23 cellular contexts compared by ENCODE assay signal in genomic region chr5:6446042-6446441, GRCh38. TPM values are rescaled to one million over a fixed set of nuclear protein-coding genes. Genes with fewer than 3 reads are reported as not detected.
"Had no signal": no experiment of that assay in that cellular context is flagged by ENCODE, and none has a peak within 500 bp of the region (broad histone marks: within the 10 kb centered on the region; RNA-seq: fewer than 3 reads in every experiment).

No MANE protein-coding gene starts in this region.

- H3K4me3 Mint-ChIP-seq: activated CD8-positive, alpha-beta T cell treated with anti-CD3 and anti-CD28 coated beads, Interleukin-2, amount 10 ng/mL, durations not matched to agents 7 days and 5 days; activated naive CD4-positive, alpha-beta T cell treated with anti-CD3 and anti-CD28 coated beads for 36 hours; activated naive CD8-positive, alpha-beta T cell; activated T-cell treated with anti-CD3 and anti-CD28 coated beads, Interleukin-2, amount 50 U/mL, for 4 hours; T-helper 1 cell treated with Interleukin-12 subunit alpha and Interleukin-12 subunit beta and Interleukin-4 antibody, amounts not matched to agents 30 μg/mL and 1 μg/mL, for 36 hours had no signal

- H3K27me3 ChIP-seq: Peyer's patch, SJCRH30 had no signal

- H3K36me3 ChIP-seq: Peyer's patch, SJCRH30 had no signal

- H3K9me3 Mint-ChIP-seq: T-helper 1 cell treated with Interleukin-12 subunit alpha and Interleukin-12 subunit beta and Interleukin-4 antibody, amounts not matched to agents 30 μg/mL and 1 μg/mL, for 36 hours had no signal

- H3K27ac ChIP-seq: Peyer's patch, RWPE1, SJCRH30 had no signal

- DNase-seq: activated CD4-positive, alpha-beta T cell treated with anti-CD3 and anti-CD28 coated beads for 48 hours; activated CD4-positive, alpha-beta T cell treated with anti-CD3 and anti-CD28 coated beads, Interleukin-2, amount 50 U/mL, for 4 hours; activated CD8-positive, alpha-beta T cell treated with anti-CD3 and anti-CD28 coated beads, Interleukin-2, amount 10 ng/mL, durations not matched to agents 7 days and 5 days; activated effector memory CD4-positive, alpha-beta T cell treated with anti-CD3 and anti-CD28 coated beads, Interleukin-2, amount 50 U/mL, for 16 hours; activated naive CD4-positive, alpha-beta T cell treated with anti-CD3 and anti-CD28 coated beads for 36 hours; activated T-cell treated with anti-CD3 and anti-CD28 coated beads, Interleukin-2, amount 50 U/mL, for 4 hours; amygdala; Kasumi-1; NCI-H1105 treated with DMSO at 0.1 percent for 48 hours; NCI-H146; NCI-H187 treated with DMSO at 0.1 percent for 48 hours; NCI-H2081 treated with DMSO at 0.1 percent for 48 hours; NCI-H510A treated with DMSO at 0.1 percent for 48 hours; NCI-H69; Peyer's patch; Right ventricle myocardium superior; SJCRH30; SW 1271 had no signal

- H3K4me3 ChIP-seq: Peyer's patch, SJCRH30 had no signal

- H3K27ac Mint-ChIP-seq: activated CD8-positive, alpha-beta T cell treated with anti-CD3 and anti-CD28 coated beads, Interleukin-2, amount 10 ng/mL, durations not matched to agents 7 days and 5 days; activated naive CD4-positive, alpha-beta T cell treated with anti-CD3 and anti-CD28 coated beads for 36 hours; activated naive CD8-positive, alpha-beta T cell; T-helper 1 cell treated with Interleukin-12 subunit alpha and Interleukin-12 subunit beta and Interleukin-4 antibody, amounts not matched to agents 30 μg/mL and 1 μg/mL, for 36 hours had no signal

- ATAC-seq: activated CD4-positive, CD25-positive, alpha-beta regulatory T cell treated with anti-CD3 and anti-CD28 coated beads, Interleukin-2, amount 50 U/mL, for 24 hours; activated T-cell treated with anti-CD3 and anti-CD28 coated beads, Interleukin-2, amount 50 U/mL, for 4 hours; SK-N-SH treated with all-trans-retinoic acid at 6 μM for 48 hours had no signal

- H3K4me1 ChIP-seq: SJCRH30 had no signal

- H3K9me3 ChIP-seq: Peyer's patch, SJCRH30 had no signal

RNA-seq across cellular contexts. Expression of gene UBE2QL1, which starts 2.6 kb away (rescaled TPM):
- total RNA-seq: activated CD8-positive, alpha-beta T cell treated with anti-CD3 and anti-CD28 coated beads, Interleukin-2, amount 10 ng/mL, durations not matched to agents 7 days and 5 days; activated naive CD4-positive, alpha-beta T cell treated with anti-CD3 and anti-CD28 coated beads for 36 hours; activated T-cell treated with anti-CD3 and anti-CD28 coated beads, Interleukin-2, amount 50 U/mL, for 4 hours had no signal
